14 cellular contexts compared by ENCODE assay signal in genomic region chr6:151284012-151284411, GRCh38. TPM values are rescaled to one million over a fixed set of nuclear protein-coding genes. Genes with fewer than 3 reads are reported as not detected.
DNase-seq lines count a peak whose midpoint lies in the region; ATAC-seq, FAIRE-seq and TF ChIP-seq lines count a peak whose summit lies in the region.
"Had no signal": no experiment of that assay in that cellular context is flagged by ENCODE, and none has a peak within 500 bp of the region (broad histone marks: within the 10 kb centered on the region; RNA-seq: fewer than 3 reads in every experiment).

No MANE protein-coding gene starts in this region.

- H3K4me3 ChIP-seq in GM12878, result 0 out of 2 replicates have a peak overlapping the region, but pooled peaks have one; percentile 24
- H3K4me3 ChIP-seq: cardiac muscle cell, lung, psoas muscle, uterus had no signal

- no peak overlapping the region for H3K9ac ChIP-seq in GM12878 (ENCODE audit: control insufficient read depth, insufficient read depth, low read length)

- no peak for TF ChIP-seq CTCF in GM12878 (IDR thresholded peaks at IDR 0.05 in 2 of 3, conservative IDR thresholded peaks at IDR 0.05 in 1 of 3; ENCODE audit: control insufficient read depth in 2 of 3, extremely low read depth in 1 of 3, insufficient read depth in 1 of 3, low read depth in 3 of 3, low read length in 3 of 3)

- no peak for TF ChIP-seq POLR2A in GM12878 (IDR thresholded peaks at IDR 0.05; ENCODE audit: low read depth, low read length)

- H3K27ac Mint-ChIP-seq in stimulated activated naive B cell treated with anti-CD40 and anti-IgM and Interleukin-4, amounts not matched to agents 10 μg/mL and 1 μg/mL and 100 μg/mL, for 72 hours, result peak overlapping the region; percentile 20

- no peaks in the 10 kb centered on the region for H3K27me3 Mint-ChIP-seq in stimulated activated naive B cell treated with anti-CD40 and anti-IgM and Interleukin-4, amounts not matched to agents 10 μg/mL and 1 μg/mL and 100 μg/mL, for 72 hours

- no TSS peak for BruUV-seq in GM12878 (replicated peaks; lab: Mats Ljungman, UMichigan)

- no peak overlapping the region for H3K27ac ChIP-seq in GM12878 (ENCODE audit: control insufficient read depth, insufficient read depth)
- H3K27ac ChIP-seq: cardiac muscle cell had no signal

- ATAC-seq in HG02798 (IDR thresholded peaks at IDR 0.05; ENCODE audit: poor library complexity, unreplicated experiment) (peak; percentile 42), GM12878 (peak; percentile 78)
- peak; percentile 85 for ATAC-seq in stimulated activated naive B cell treated with anti-CD40 and anti-IgM and Interleukin-4, amounts not matched to agents 10 μg/mL and 1 μg/mL and 100 μg/mL, for 72 hours (replicated peaks)

- 19% methylated on average over 11 of the region's 11 CpGs for WGBS in GM12878 (ENCODE audit: insufficient coverage, insufficient replicate concordance, low lambda C conversion rate, missing lambda C conversion rate)

- POLR2A ChIA-PET in GM12878 (lab: Charles Lee), result interaction anchor here (0.6 kb wide), 2 partner anchors 77 to 134 kb away, joined by 3 to 4 read pairs; no protein-coding TSS in a partner anchor

- no peaks in the 10 kb centered on the region for H3K79me2 ChIP-seq in GM12878 (ENCODE audit: control insufficient read depth, insufficient read depth, low read length)

- in situ Hi-C loops in GM12878 (cut with MboI), result no loop called here

- H3K4me1 Mint-ChIP-seq in stimulated activated naive B cell treated with anti-CD40 and anti-IgM and Interleukin-4, amounts not matched to agents 10 μg/mL and 1 μg/mL and 100 μg/mL, for 72 hours, result peaks cover 20 to 39% of the 10 kb centered on the region in 2 donors

- no peak for DNase-seq in GM19239 (ENCODE audit: insufficient read length, low spot score)
- DNase-seq in GM12878 (ENCODE audit: low read depth, low spot score), result no peak
- DNase-seq in stimulated activated naive B cell treated with anti-CD40 and anti-IgM and Interleukin-4, amounts not matched to agents 10 μg/mL and 1 μg/mL and 100 μg/mL, for 72 hours, result peak; percentile 22
- no peak for DNase-seq in T-helper 1 cell
- no peak for DNase-seq in NCI-H187 (lab: John Stamatoyannopoulos, UW)
- no peak for DNase-seq in COLO829 (ENCODE audit: low spot score)
- DNase-seq: activated T-cell treated with anti-CD3 and anti-CD28 coated beads, Interleukin-2, amount 50 U/mL, for 1 hour; EL; psoas muscle; T1000; uterus had no signal

- RAD21 ChIA-PET in GM12878 (lab: Charles Lee; ENCODE audit: unreplicated experiment), result interaction anchor here (0.6 kb wide), 1 partner anchor 40 kb away, joined by 3 read pairs; no protein-coding TSS in a partner anchor

- intact Hi-C loops in GM12878 (cut with micrococcal nuclease; ENCODE audit: unreplicated experiment), result no loop called here

- no peaks in the 10 kb centered on the region for H4K20me1 ChIP-seq in GM12878 (ENCODE audit: control insufficient read depth, insufficient read depth)

- H3K4me3 Mint-ChIP-seq in stimulated activated naive B cell treated with anti-CD40 and anti-IgM and Interleukin-4, amounts not matched to agents 10 μg/mL and 1 μg/mL and 100 μg/mL, for 72 hours, result no peak overlapping the region

- H3K36me3 Mint-ChIP-seq in stimulated activated naive B cell treated with anti-CD40 and anti-IgM and Interleukin-4, amounts not matched to agents 10 μg/mL and 1 μg/mL and 100 μg/mL, for 72 hours, result peaks cover 0 to 6% of the 10 kb centered on the region in 2 donors

- peaks cover 0 to 2% of the 10 kb centered on the region in 2 experiments; a peak in 2 of 4 replicates for H3K27me3 ChIP-seq in GM12878 (replicated peaks in 1 of 2; ENCODE audit: control insufficient read depth in 2 of 2, insufficient read depth in 2 of 2, low read length in 1 of 2)
- H3K27me3 ChIP-seq: cardiac muscle cell, uterus had no signal

- TF ChIP-seq EP300 in GM12878 (IDR thresholded peaks at IDR 0.05; ENCODE audit: borderline replicate concordance in 1 of 2, control insufficient read depth in 1 of 2, low read depth in 2 of 2, low read length in 2 of 2), result no peak

- CTCF ChIA-PET in GM12878 (lab: Yijun Ruan, JAX), result interaction anchor here (0.8 to 1.6 kb wide), 3 partner anchors 10 to 51 kb away, joined by 3 read pairs; no protein-coding TSS in a partner anchor

- H3K9me3 Mint-ChIP-seq in stimulated activated naive B cell treated with anti-CD40 and anti-IgM and Interleukin-4, amounts not matched to agents 10 μg/mL and 1 μg/mL and 100 μg/mL, for 72 hours, result no peaks in the 10 kb centered on the region

- no peaks in the 10 kb centered on the region for H3K36me3 ChIP-seq in GM12878 (ENCODE audit: control insufficient read depth in 2 of 2, insufficient read depth in 2 of 2, low read length in 1 of 2)
- H3K36me3 ChIP-seq: cardiac muscle cell, uterus had no signal

- H3K4me1 ChIP-seq in GM12878 (ENCODE audit: control insufficient read depth, insufficient read depth, low read length), result peaks cover 6% of the 10 kb centered on the region; the same call in 1 of the 2 replicates
- H3K4me1 ChIP-seq: psoas muscle, uterus had no signal

- TF ChIP-seq RAD21 in GM12878 (IDR thresholded peaks at IDR 0.05; ENCODE audit: insufficient read depth, low read depth, low read length), result no peak

- SMC1A ChIA-PET in GM12878 (lab: Charles Lee; ENCODE audit: uncharacterized antibody, unreplicated experiment), result no interaction called here

- no peak overlapping the region for H2AFZ ChIP-seq in GM12878 (ENCODE audit: control insufficient read depth, low read depth, low read length)

- peak; percentile 44 for FAIRE-seq in GM19239 (lab: Jason Lieb, UNC)
- FAIRE-seq in GM12878 (lab: Jason Lieb, UNC), result peak; percentile 13

- no peaks in the 10 kb centered on the region for H3K9me3 ChIP-seq in GM12878 (replicated peaks; ENCODE audit: control insufficient read depth, insufficient read depth, low read length)
- H3K9me3 ChIP-seq: psoas muscle, uterus had no signal

- H3K4me2 ChIP-seq in GM12878 (ENCODE audit: control insufficient read depth, insufficient read depth), result no peak overlapping the region

TF ChIP-seq in GM12878, 131 proteins besides CTCF, POLR2A, EP300 and RAD21:
- TF ChIP-seq HDAC2 (IDR thresholded peaks at IDR 0.05), result no peak
- TF ChIP-seq BRCA1 (IDR thresholded peaks at IDR 0.05; ENCODE audit: low read depth, low read length), result no peak
- TF ChIP-seq SPI1 (IDR thresholded peaks at IDR 0.05; ENCODE audit: borderline replicate concordance, insufficient read depth, low read depth, low read length), result peak; percentile 18; the same call in 1 of the 2 replicates
- TF ChIP-seq POLR2AphosphoS2 (IDR thresholded peaks at IDR 0.05; ENCODE audit: low read depth, low read length), result no peak
- no peak for TF ChIP-seq GATAD2B (conservative IDR thresholded peaks at IDR 0.05; ENCODE audit: low read depth)
- no peak for TF ChIP-seq POU2F2 (IDR thresholded peaks at IDR 0.05; ENCODE audit: borderline replicate concordance, low read depth, low read length)
- no peak for TF ChIP-seq KAT2A (conservative IDR thresholded peaks at IDR 0.05; ENCODE audit: control insufficient read depth, low read depth, low read length)

RNA-seq across cellular contexts. Expression of gene AKAP12, which starts 44.2 kb away (rescaled TPM):
- 0.15 and 0.44 TPM in 2 replicates for total RNA-seq in GM12878 (2013; cell fraction: nucleolus; rRNA removed)
- total RNA-seq in GM12878 (2014; rRNA removed) (under 0.01 TPM in 1 of 2 replicates, not detected in the other), GM12878 (2014; rRNA removed; fragmentation: Illumina TruSeq; extraction: Trizol) (not detected in 2 replicates), GM12878 (2021) (0.35 and 0.72 TPM in 2 replicates)
- polyA plus RNA-seq in GM12878 (2011; ENCODE audit: low read depth), result not detected
- polyA plus RNA-seq in GM12878 (2011; rRNA removed) (0.01 TPM in 2 replicates), GM12878 (2014; fragmentation: Illumina TruSeq; extraction: Trizol) (0.01 TPM in 1 of 2 replicates, not detected in the other), GM12878 (2014; fragmentation: Nextera tagmentation; extraction: Ambion mirVana) (under 1 TPM in 1 of 2 experiments, not detected in 1; under 0.01 TPM), GM12878 (2014; rRNA removed) (not detected in 2 replicates), GM12878 (2016; fragmentation: Nextera tagmentation; extraction: Ambion mirVana) (under 1 TPM; 0.10 to 0.11 TPM)
- polyA plus RNA-seq in GM12878 (2011; cell fraction: cytosol; rRNA removed), result 0.01 and 0.02 TPM in 2 replicates
- 0.09 TPM in 2 replicates for polyA plus RNA-seq in GM12878 (2011; cell fraction: nucleus; rRNA removed)
- polyA plus RNA-seq in GM12878 (2012), result 0.04 and 0.11 TPM in 2 replicates
- polyA minus RNA-seq in GM12878 (2011; rRNA and poly(A)+ RNA removed), result not detected in 2 replicates
- not detected in 2 replicates for polyA minus RNA-seq in GM12878 (2011; cell fraction: cytosol; rRNA and poly(A)+ RNA removed)
- polyA minus RNA-seq in GM12878 (2011; cell fraction: nucleus; rRNA and poly(A)+ RNA removed), result not detected in 2 replicates
